In the genomic region with DNA sequence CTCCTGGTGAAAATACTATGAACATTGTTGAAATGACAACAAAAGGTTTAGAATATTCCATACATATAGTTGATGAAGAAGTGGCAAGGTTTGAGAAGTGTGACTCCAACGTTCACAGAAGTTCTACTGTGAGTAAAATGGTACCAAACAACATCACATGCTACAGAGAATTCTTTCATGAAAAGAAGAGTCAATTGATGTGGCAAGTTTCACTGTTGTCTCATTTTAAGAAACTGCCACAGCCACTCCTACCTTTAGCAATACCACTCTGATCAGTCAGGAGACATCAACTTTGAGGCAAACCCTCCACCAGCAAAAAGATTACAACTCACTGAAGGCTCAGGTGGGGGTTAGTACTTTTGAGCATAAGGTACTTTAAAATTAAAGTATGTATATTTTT, we compare ENCODE assay signal across 20 cellular contexts.
A peak's percentile ranks its signal among the peaks of the same experiment; 100 is the strongest.
DNase-seq lines count a peak whose midpoint lies in the region; ATAC-seq and TF ChIP-seq lines count a peak whose summit lies in the region.
"Had no signal": no experiment of that assay in that cellular context is flagged by ENCODE, and none has a peak within 500 bp of the region (broad histone marks: within the 10 kb centered on the region; RNA-seq: fewer than 3 reads in every experiment).

No MANE protein-coding gene starts in this region.

- no peak overlapping the region for H3K27ac Mint-ChIP-seq in activated CD4-positive, alpha-beta T cell treated with anti-CD3 and anti-CD28 coated beads for 36 hours
- H3K27ac Mint-ChIP-seq in activated T-cell treated with anti-CD3 and anti-CD28 coated beads, Interleukin-2, amount 50 U/mL, for 72 hours = no peak overlapping the region
- no peak overlapping the region for H3K27ac Mint-ChIP-seq in endodermal cell
- H3K27ac Mint-ChIP-seq: CD14-positive monocyte; CD4-positive, alpha-beta T cell; CD8-positive, alpha-beta memory T cell had no signal

- 88% methylated on average over 1 of the region's 1 CpG; no CpG with 5 or more reads in 1 of the 2 experiments for WGBS in endodermal cell (ENCODE audit: insufficient coverage in 1 of 2, insufficient read length in 1 of 2), 2 experiments

- no peak overlapping the region for H3K4me3 Mint-ChIP-seq in activated CD4-positive, alpha-beta T cell treated with anti-CD3 and anti-CD28 coated beads for 36 hours
- no peak overlapping the region for H3K4me3 Mint-ChIP-seq in activated T-cell treated with anti-CD3 and anti-CD28 coated beads, Interleukin-2, amount 50 U/mL, for 72 hours
- no peak overlapping the region for H3K4me3 Mint-ChIP-seq in endodermal cell
- H3K4me3 Mint-ChIP-seq: CD14-positive monocyte; CD4-positive, alpha-beta T cell; CD8-positive, alpha-beta memory T cell had no signal

- POLR2A ChIA-PET in activated CD4-positive, alpha-beta T cell treated with anti-CD3 and anti-CD28 coated beads for 36 hours (lab: Charles Lee) = no interaction called here

- in situ Hi-C loops in ACHN (cut with HindIII; ENCODE audit: low pct_ligation_motif_present, low pct_unique_long_range_greater_than_20kb, low sequenced_read_pairs) = no loop called here

- CTCF ChIA-PET in activated CD4-positive, alpha-beta T cell treated with anti-CD3 and anti-CD28 coated beads for 36 hours (lab: Charles Lee) = no interaction called here

- peaks cover 14% of the 10 kb centered on the region for H3K4me1 Mint-ChIP-seq in activated CD4-positive, alpha-beta T cell treated with anti-CD3 and anti-CD28 coated beads for 36 hours
- peaks cover 21% of the 10 kb centered on the region for H3K4me1 Mint-ChIP-seq in activated T-cell treated with anti-CD3 and anti-CD28 coated beads, Interleukin-2, amount 50 U/mL, for 72 hours (ENCODE audit: low read depth)
- peaks cover 6% of the 10 kb centered on the region for H3K4me1 Mint-ChIP-seq in endodermal cell
- H3K4me1 Mint-ChIP-seq: CD14-positive monocyte; CD8-positive, alpha-beta memory T cell had no signal

- peaks cover 20% of the 10 kb centered on the region for H3K9me3 ChIP-seq in endodermal cell (ENCODE audit: control insufficient read depth, low read length)
- H3K9me3 ChIP-seq: BE2C had no signal

- intact Hi-C loops in activated CD4-positive, alpha-beta T cell treated with anti-CD3 and anti-CD28 coated beads for 36 hours (cut with DNase I, micrococcal nuclease) = no loop called here

- H3K9me3 Mint-ChIP-seq in activated CD4-positive, alpha-beta T cell treated with anti-CD3 and anti-CD28 coated beads for 36 hours (ENCODE audit: low read depth) = peaks cover 5% of the 10 kb centered on the region
- H3K9me3 Mint-ChIP-seq in activated T-cell treated with anti-CD3 and anti-CD28 coated beads, Interleukin-2, amount 50 U/mL, for 72 hours = peaks cover 7 to 11% of the 10 kb centered on the region in 2 donors
- peaks cover 20% of the 10 kb centered on the region for H3K9me3 Mint-ChIP-seq in endodermal cell

- peak; percentile 69 for ATAC-seq in activated CD4-positive, alpha-beta T cell treated with anti-CD3 and anti-CD28 coated beads for 36 hours
- peak; percentile 80 to 81 for ATAC-seq in activated T-cell treated with anti-CD3 and anti-CD28 coated beads, Interleukin-2, amount 50 U/mL, for 72 hours (replicated peaks in 1 of 2)

- H3K4me3 ChIP-seq in endodermal cell (ENCODE audit: low read length) = peak overlapping the region; percentile 27
- H3K4me3 ChIP-seq: BLaER1 treated with 17β-estradiol and CSF1 and Interleukin-3, amounts not matched to agents 10 nM and 100 nM had no signal

- no peak overlapping the region for H3K9ac ChIP-seq in endodermal cell (ENCODE audit: extremely low read depth, low read length, poor library complexity, severe bottlenecking)
- H3K9ac ChIP-seq: BLaER1 treated with 17β-estradiol and CSF1 and Interleukin-3, amounts not matched to agents 10 nM and 100 nM had no signal

- H3K36me3 Mint-ChIP-seq in activated CD4-positive, alpha-beta T cell treated with anti-CD3 and anti-CD28 coated beads for 36 hours (ENCODE audit: low read depth) = no peaks in the 10 kb centered on the region
- H3K36me3 Mint-ChIP-seq in activated T-cell treated with anti-CD3 and anti-CD28 coated beads, Interleukin-2, amount 50 U/mL, for 72 hours (ENCODE audit: insufficient read depth in 2 of 2) = peaks cover 5 to 8% of the 10 kb centered on the region in 2 donors
- no peaks in the 10 kb centered on the region for H3K36me3 Mint-ChIP-seq in endodermal cell (ENCODE audit: low read depth)
- H3K36me3 Mint-ChIP-seq: CD14-positive monocyte; CD8-positive, alpha-beta memory T cell had no signal

- TF ChIP-seq CTCF in endodermal cell (conservative IDR thresholded peaks at IDR 0.05) = no peak

- H3K27me3 ChIP-seq in endodermal cell (ENCODE audit: control insufficient read depth, insufficient read depth, low read length, poor library complexity, severe bottlenecking) = no peaks in the 10 kb centered on the region
- H3K27me3 ChIP-seq: BE2C; BLaER1 treated with 17β-estradiol and CSF1 and Interleukin-3, amounts not matched to agents 10 nM and 100 nM had no signal

- no peak overlapping the region for H3K27ac ChIP-seq in endodermal cell (ENCODE audit: low read depth, low read length)
- H3K27ac ChIP-seq: 22Rv1; BLaER1 treated with 17β-estradiol and CSF1 and Interleukin-3, amounts not matched to agents 10 nM and 100 nM had no signal

- H3K36me3 ChIP-seq in endodermal cell (ENCODE audit: control insufficient read depth, insufficient read depth, low read length) = no peaks in the 10 kb centered on the region
- H3K36me3 ChIP-seq: BE2C; BLaER1 treated with 17β-estradiol and CSF1 and Interleukin-3, amounts not matched to agents 10 nM and 100 nM had no signal

- no peak for DNase-seq in activated CD4-positive, alpha-beta T cell treated with anti-CD3 and anti-CD28 coated beads for 36 hours
- DNase-seq in activated CD4-positive, alpha-beta T cell treated with anti-CD3 and anti-CD28 coated beads, Interleukin-2, amount 50 U/mL, for 4 hours = no peak
- peak in 1 of 2 donors; percentile 6 for DNase-seq in activated T-cell treated with anti-CD3 and anti-CD28 coated beads, Interleukin-2, amount 50 U/mL, for 72 hours
- DNase-seq in activated T-cell treated with anti-CD3 and anti-CD28 coated beads, Interleukin-2, amount 50 U/mL, for 48 hours = no peak
- no peak for DNase-seq in endodermal cell
- no peak for DNase-seq in ACHN
- no peak for DNase-seq in EL
- DNase-seq: AML-193; BE2C; CD4-positive, alpha-beta T cell; CD8-positive, alpha-beta memory T cell; DMS 273 treated with DMSO at 0.1 percent for 48 hours; DMS79; GF-D8; GOT3; H7; HCEC 1CT had no signal

- peaks cover 7% of the 10 kb centered on the region for H3K27me3 Mint-ChIP-seq in activated CD4-positive, alpha-beta T cell treated with anti-CD3 and anti-CD28 coated beads for 36 hours
- peaks cover 13% of the 10 kb centered on the region for H3K27me3 Mint-ChIP-seq in activated T-cell treated with anti-CD3 and anti-CD28 coated beads, Interleukin-2, amount 50 U/mL, for 72 hours (ENCODE audit: low read depth)
- H3K27me3 Mint-ChIP-seq in endodermal cell (ENCODE audit: insufficient read depth) = peaks cover 2% of the 10 kb centered on the region
- H3K27me3 Mint-ChIP-seq: CD4-positive, alpha-beta T cell had no signal

- peaks cover under 1% of the 10 kb centered on the region for H3K4me1 ChIP-seq in endodermal cell (ENCODE audit: control insufficient read depth, insufficient read depth, low read length)
- H3K4me1 ChIP-seq: BE2C; BLaER1 treated with 17β-estradiol and CSF1 and Interleukin-3, amounts not matched to agents 10 nM and 100 nM had no signal
